12 cellular contexts compared by ENCODE assay signal in the genomic region with DNA sequence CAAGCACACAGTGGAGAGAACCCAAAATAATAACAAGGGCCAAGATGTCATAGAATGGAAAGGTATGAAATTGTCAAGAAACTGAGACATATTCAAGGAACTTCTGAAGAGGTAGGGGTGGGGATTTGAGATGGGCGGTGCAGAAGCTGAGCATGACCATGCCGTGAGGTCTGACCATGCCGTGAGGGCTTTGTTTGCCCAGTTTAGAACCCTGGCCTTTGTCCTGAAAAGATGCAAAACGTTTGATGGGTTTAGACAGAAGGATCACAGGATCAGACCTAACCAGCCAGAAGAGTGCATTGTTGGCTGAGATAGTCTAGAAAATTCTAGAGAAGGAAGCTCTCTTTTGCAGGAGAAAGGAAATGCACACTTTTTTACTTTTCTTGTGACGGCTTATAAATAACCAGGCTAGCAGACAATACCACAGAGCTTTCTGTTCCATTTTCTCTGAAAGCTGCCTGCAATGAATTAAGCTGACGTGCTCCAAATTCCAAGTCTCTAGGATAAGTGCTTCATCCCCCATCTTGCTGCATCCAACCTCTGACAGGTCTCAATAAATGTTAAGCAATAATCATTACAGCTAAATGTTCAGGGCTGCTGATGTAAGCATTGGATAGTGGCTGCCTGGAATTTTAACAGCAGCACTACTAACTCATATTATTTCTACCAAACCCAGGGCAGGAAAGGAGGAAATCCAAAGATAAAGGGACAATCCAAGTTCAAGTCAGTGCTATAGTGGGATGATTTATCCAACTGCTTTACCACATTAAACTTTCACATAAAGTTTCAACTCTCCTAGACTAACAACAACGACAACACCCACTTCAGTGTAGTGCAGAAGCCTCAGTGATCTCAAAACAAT.
DNase-seq lines count a peak whose midpoint lies in the region; ATAC-seq and TF ChIP-seq lines count a peak whose summit lies in the region.
"Had no signal": no experiment of that assay in that cellular context is flagged by ENCODE, and none has a peak within 500 bp of the region (broad histone marks: within the 10 kb centered on the region; RNA-seq: fewer than 3 reads in every experiment).

No MANE protein-coding gene starts in this region.

- H3K27me3 Mint-ChIP-seq in T-helper 1 cell treated with Interleukin-12 subunit alpha and Interleukin-12 subunit beta and Interleukin-4 antibody, amounts not matched to agents 30 μg/mL and 1 μg/mL, for 36 hours (ENCODE audit: low read depth) = no peaks in the 10 kb centered on the region
- no peaks in the 10 kb centered on the region for H3K27me3 Mint-ChIP-seq in dendritic cell treated with granulocyte-macrophage colony-stimulating factor and Interleukin-4, amounts not matched to agents 40 ng/mL and 50 ng/mL, for 4 days
- peaks cover 0 to 2% (median 0%) of the 10 kb centered on the region in 5 donors for H3K27me3 Mint-ChIP-seq in naive thymus-derived CD8-positive, alpha-beta T cell

- no peak for TF ChIP-seq POLR2A in erythroblast (IDR thresholded peaks at IDR 0.05; ENCODE audit: low read length)

- H3K4me1 Mint-ChIP-seq in T-helper 1 cell treated with Interleukin-12 subunit alpha and Interleukin-12 subunit beta and Interleukin-4 antibody, amounts not matched to agents 30 μg/mL and 1 μg/mL, for 36 hours (ENCODE audit: low read depth) = peaks cover 51% of the 10 kb centered on the region
- peaks cover 37% of the 10 kb centered on the region for H3K4me1 Mint-ChIP-seq in dendritic cell treated with granulocyte-macrophage colony-stimulating factor and Interleukin-4, amounts not matched to agents 40 ng/mL and 50 ng/mL, for 4 days (ENCODE audit: low read depth)
- peaks cover 29 to 73% (median 57%) of the 10 kb centered on the region in 4 donors for H3K4me1 Mint-ChIP-seq in naive thymus-derived CD8-positive, alpha-beta T cell

- peak overlapping the region; percentile 83 for H3K27ac Mint-ChIP-seq in T-helper 1 cell treated with Interleukin-12 subunit alpha and Interleukin-12 subunit beta and Interleukin-4 antibody, amounts not matched to agents 30 μg/mL and 1 μg/mL, for 36 hours
- H3K27ac Mint-ChIP-seq in dendritic cell treated with granulocyte-macrophage colony-stimulating factor and Interleukin-4, amounts not matched to agents 40 ng/mL and 50 ng/mL, for 4 days = peak overlapping the region; percentile 69
- H3K27ac Mint-ChIP-seq in naive thymus-derived CD8-positive, alpha-beta T cell = peak overlapping the region; percentile 58 to 90 (median 73)

- DNase-seq in T-helper 1 cell (no peak), erythroblast (lab: John Stamatoyannopoulos, UW) (no peak)
- DNase-seq in naive thymus-derived CD8-positive, alpha-beta T cell = no peak
- DNase-seq in stimulated activated naive CD8-positive, alpha-beta T cell treated with anti-CD3 and anti-CD28 coated beads, Interleukin-15, Interleukin-2, amounts not matched to agents 100 U/mL and 50 U/mL, for 24 hours = no peak
- DNase-seq: EL; NCI-H446; stimulated activated CD4-positive, alpha-beta T cell treated with anti-CD3 and anti-CD28 coated beads, Interleukin-12 subunit alpha, Interleukin-12 subunit beta, amount 100 ng/mL, for 4 hours; WERI-Rb-1 had no signal

- H3K4me3 Mint-ChIP-seq in T-helper 1 cell treated with Interleukin-12 subunit alpha and Interleukin-12 subunit beta and Interleukin-4 antibody, amounts not matched to agents 30 μg/mL and 1 μg/mL, for 36 hours = peak overlapping the region; percentile 64
- no peak overlapping the region for H3K4me3 Mint-ChIP-seq in dendritic cell treated with granulocyte-macrophage colony-stimulating factor and Interleukin-4, amounts not matched to agents 40 ng/mL and 50 ng/mL, for 4 days
- peak overlapping the region in 6 of 10 donors; percentile 12 to 77 (median 52) for H3K4me3 Mint-ChIP-seq in naive thymus-derived CD8-positive, alpha-beta T cell

- POLR2A ChIA-PET in naive thymus-derived CD8-positive, alpha-beta T cell (lab: Charles Lee) = interaction anchor here (0.7 to 1.6 kb wide), 6 partner anchors 8 to 748 kb away, joined by 3 to 9 read pairs (median 3); no protein-coding TSS in a partner anchor

- ATAC-seq in GM21423 (IDR thresholded peaks at IDR 0.05; ENCODE audit: unreplicated experiment) = peak; percentile 49
- peak in 1 of 2 donors; percentile 23 for ATAC-seq in naive thymus-derived CD8-positive, alpha-beta T cell
- ATAC-seq in GM21825 (IDR thresholded peaks at IDR 0.05; ENCODE audit: unreplicated experiment) = no peak
- ATAC-seq in stimulated activated naive CD8-positive, alpha-beta T cell treated with anti-CD3 and anti-CD28 coated beads, Interleukin-15, Interleukin-2, amounts not matched to agents 100 U/mL and 50 U/mL, for 24 hours = no peak

- H3K36me3 Mint-ChIP-seq in T-helper 1 cell treated with Interleukin-12 subunit alpha and Interleukin-12 subunit beta and Interleukin-4 antibody, amounts not matched to agents 30 μg/mL and 1 μg/mL, for 36 hours (ENCODE audit: low read depth) = peaks cover 17% of the 10 kb centered on the region
- H3K36me3 Mint-ChIP-seq in dendritic cell treated with granulocyte-macrophage colony-stimulating factor and Interleukin-4, amounts not matched to agents 40 ng/mL and 50 ng/mL, for 4 days (ENCODE audit: low read depth) = no peaks in the 10 kb centered on the region
- no peaks in the 10 kb centered on the region for H3K36me3 Mint-ChIP-seq in naive thymus-derived CD8-positive, alpha-beta T cell

- intact Hi-C loops in dendritic cell treated with granulocyte-macrophage colony-stimulating factor and Interleukin-4, amounts not matched to agents 40 ng/mL and 50 ng/mL, for 4 days (cut with micrococcal nuclease) = no loop called here

- no peaks in the 10 kb centered on the region for H3K9me3 Mint-ChIP-seq in T-helper 1 cell treated with Interleukin-12 subunit alpha and Interleukin-12 subunit beta and Interleukin-4 antibody, amounts not matched to agents 30 μg/mL and 1 μg/mL, for 36 hours
- H3K9me3 Mint-ChIP-seq in dendritic cell treated with granulocyte-macrophage colony-stimulating factor and Interleukin-4, amounts not matched to agents 40 ng/mL and 50 ng/mL, for 4 days = no peaks in the 10 kb centered on the region
- no peaks in the 10 kb centered on the region for H3K9me3 Mint-ChIP-seq in naive thymus-derived CD8-positive, alpha-beta T cell
